ENCODE assay signal across 18 cellular contexts in the genomic region with DNA sequence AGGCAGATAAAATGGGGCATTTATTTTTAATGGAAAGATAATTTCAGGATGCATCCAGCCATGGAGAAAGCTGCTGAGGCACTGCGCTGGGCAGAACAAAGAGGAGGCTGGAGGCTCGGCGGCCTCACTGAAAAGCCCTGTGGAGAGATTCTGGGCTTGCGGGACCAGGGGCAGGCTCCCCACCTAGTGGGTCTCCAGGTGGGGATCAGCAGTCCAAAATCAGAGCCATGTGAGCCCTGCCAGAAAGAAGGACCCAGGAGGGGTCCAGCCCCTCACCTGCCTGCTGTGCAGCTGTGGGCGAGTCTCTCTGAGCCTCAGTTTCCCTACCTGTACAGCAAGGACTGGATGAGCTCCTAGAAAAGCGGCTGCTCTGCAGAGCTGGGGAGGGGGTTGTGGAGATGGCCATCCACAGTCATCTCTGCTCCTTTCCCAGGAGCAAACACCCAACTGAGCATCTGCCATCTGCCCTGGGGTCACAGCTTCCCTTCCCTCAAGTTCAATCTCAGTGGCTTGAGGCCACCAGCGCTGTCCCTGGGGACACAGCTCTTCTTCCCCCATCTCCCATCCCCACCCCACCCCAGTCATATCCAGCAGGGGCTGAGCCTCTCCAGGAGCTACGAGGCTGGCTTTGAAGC. TPM values are rescaled to one million over a fixed set of nuclear protein-coding genes. Genes with fewer than 3 reads are reported as not detected.
DNase-seq lines count a peak whose midpoint lies in the region; FAIRE-seq and TF ChIP-seq lines count a peak whose summit lies in the region.
"Had no signal": no experiment of that assay in that cellular context is flagged by ENCODE, and none has a peak within 500 bp of the region (broad histone marks: within the 10 kb centered on the region; RNA-seq: fewer than 3 reads in every experiment).

No MANE protein-coding gene starts in this region.

- TF ChIP-seq POLR2A in GM12892 (IDR thresholded peaks at IDR 0.05; ENCODE audit: low read depth, low read length), result no peak

- H3K36me3 Mint-ChIP-seq in glutamatergic neuron (ENCODE audit: unreplicated experiment), result no peaks in the 10 kb centered on the region

- DNase-seq in NCI-H2227 (lab: John Stamatoyannopoulos, UW; ENCODE audit: unreplicated experiment) (peak; percentile 49), NCI-H2227 treated with DMSO at 0.1 percent for 48 hours (lab: John Stamatoyannopoulos, UW) (no peak), GM12892 (ENCODE audit: insufficient read length) (peak; percentile 19), glutamatergic neuron (peak; percentile 5), retina (peak; percentile 58), hippocampal formation (lab: John Stamatoyannopoulos, UW) (no peak), amygdala (lab: John Stamatoyannopoulos, UW) (no peak), kidney glomerular epithelial cell (lab: John Stamatoyannopoulos, UW) (no peak)
- DNase-seq: C1 segment of cervical spinal cord, COR-L47, DMS153, H9, KBM-7, NCI-H1092, NCI-H774, SIG-M5 had no signal

- FAIRE-seq in GM12892 (lab: Jason Lieb, UNC), result no peak
- FAIRE-seq: GM18507 had no signal

- H3K9me3 Mint-ChIP-seq in glutamatergic neuron (ENCODE audit: unreplicated experiment), result peaks cover 9% of the 10 kb centered on the region
- H3K9me3 Mint-ChIP-seq: H9 had no signal

- no peak for TF ChIP-seq CTCF in glutamatergic neuron (IDR thresholded peaks at IDR 0.05; ENCODE audit: partially characterized antibody, unreplicated experiment)

- H3K27ac Mint-ChIP-seq in glutamatergic neuron (ENCODE audit: unreplicated experiment), result no peak overlapping the region
- H3K27ac Mint-ChIP-seq: H9 had no signal

- H3K27me3 Mint-ChIP-seq in glutamatergic neuron (ENCODE audit: unreplicated experiment), result peaks cover 9% of the 10 kb centered on the region

- no peak overlapping the region for H3K4me3 Mint-ChIP-seq in glutamatergic neuron (ENCODE audit: unreplicated experiment)
- H3K4me3 Mint-ChIP-seq: H9 had no signal

- H3K4me1 Mint-ChIP-seq in glutamatergic neuron (ENCODE audit: low read depth, unreplicated experiment), result no peaks in the 10 kb centered on the region

RNA-seq across cellular contexts. Expression of a gene that starts 23.8 kb away (rescaled TPM):
- not detected for polyA plus RNA-seq in GM12892 (2012; ENCODE audit: missing spikeins)
- not detected for total RNA-seq in glutamatergic neuron (ENCODE audit: unreplicated experiment)
- total RNA-seq: H9, M059J had no signal

RNA-seq across cellular contexts. Expression of a gene that starts 48.8 kb away (rescaled TPM):
- not detected for polyA plus RNA-seq in GM12892 (2012; ENCODE audit: missing spikeins)
- 28.8 TPM for total RNA-seq in glutamatergic neuron (ENCODE audit: unreplicated experiment)

Comparison
In these comparisons a context has a peak if more than half of its experiments do, and no peak if none do; other contexts are left out.
1. DNase-seq: peak in NCI-H2227 (single experiment), GM12892 (single experiment), glutamatergic neuron (single experiment) and retina (single experiment); none in NCI-H2227 treated with DMSO at 0.1 percent for 48 hours (single experiment), hippocampal formation (0 of 2), amygdala (0 of 56) and kidney glomerular epithelial cell (single experiment).